1 cellular context compared by ENCODE assay signal in the genomic region with DNA sequence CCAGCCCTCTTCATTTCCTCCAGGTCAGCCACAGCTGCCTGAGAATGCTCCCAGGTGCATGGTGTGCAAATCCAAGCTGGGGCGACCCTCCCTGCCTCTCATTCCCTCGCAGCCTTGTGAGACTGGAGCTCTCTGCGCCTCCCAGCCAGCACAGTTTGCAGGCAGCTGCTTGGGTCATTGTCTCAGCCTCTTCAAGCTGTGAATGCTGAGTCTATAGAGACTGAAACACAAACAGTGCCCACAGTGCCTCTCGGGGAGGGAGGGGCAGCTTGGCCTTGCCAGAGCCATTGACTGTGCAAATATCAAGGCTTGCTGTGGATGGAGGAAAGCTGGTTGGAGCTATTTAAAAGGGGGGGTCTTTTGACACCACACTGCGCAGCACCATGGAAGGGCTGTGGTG.
TF ChIP-seq lines count a peak whose summit lies in the region.

No MANE protein-coding gene starts in this region.

TF ChIP-seq in HepG2, 621 proteins besides CTCF, POLR2A, EP300 and RAD21 (continued from another document):
- TF ChIP-seq, protein P1, sequence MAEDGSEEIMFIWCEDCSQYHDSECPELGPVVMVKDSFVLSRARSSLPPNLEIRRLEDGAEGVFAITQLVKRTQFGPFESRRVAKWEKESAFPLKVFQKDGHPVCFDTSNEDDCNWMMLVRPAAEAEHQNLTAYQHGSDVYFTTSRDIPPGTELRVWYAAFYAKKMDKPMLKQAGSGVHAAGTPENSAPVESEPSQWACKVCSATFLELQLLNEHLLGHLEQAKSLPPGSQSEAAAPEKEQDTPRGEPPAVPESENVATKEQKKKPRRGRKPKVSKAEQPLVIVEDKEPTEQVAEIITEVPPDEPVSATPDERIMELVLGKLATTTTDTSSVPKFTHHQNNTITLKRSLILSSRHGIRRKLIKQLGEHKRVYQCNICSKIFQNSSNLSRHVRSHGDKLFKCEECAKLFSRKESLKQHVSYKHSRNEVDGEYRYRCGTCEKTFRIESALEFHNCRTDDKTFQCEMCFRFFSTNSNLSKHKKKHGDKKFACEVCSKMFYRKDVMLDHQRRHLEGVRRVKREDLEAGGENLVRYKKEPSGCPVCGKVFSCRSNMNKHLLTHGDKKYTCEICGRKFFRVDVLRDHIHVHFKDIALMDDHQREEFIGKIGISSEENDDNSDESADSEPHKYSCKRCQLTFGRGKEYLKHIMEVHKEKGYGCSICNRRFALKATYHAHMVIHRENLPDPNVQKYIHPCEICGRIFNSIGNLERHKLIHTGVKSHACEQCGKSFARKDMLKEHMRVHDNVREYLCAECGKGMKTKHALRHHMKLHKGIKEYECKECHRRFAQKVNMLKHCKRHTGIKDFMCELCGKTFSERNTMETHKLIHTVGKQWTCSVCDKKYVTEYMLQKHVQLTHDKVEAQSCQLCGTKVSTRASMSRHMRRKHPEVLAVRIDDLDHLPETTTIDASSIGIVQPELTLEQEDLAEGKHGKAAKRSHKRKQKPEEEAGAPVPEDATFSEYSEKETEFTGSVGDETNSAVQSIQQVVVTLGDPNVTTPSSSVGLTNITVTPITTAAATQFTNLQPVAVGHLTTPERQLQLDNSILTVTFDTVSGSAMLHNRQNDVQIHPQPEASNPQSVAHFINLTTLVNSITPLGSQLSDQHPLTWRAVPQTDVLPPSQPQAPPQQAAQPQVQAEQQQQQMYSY (CRISPR knock-in tag; IDR thresholded peaks at IDR 0.05), result no peak
- no peak for TF ChIP-seq NCOA5 (CRISPR knock-in tag; IDR thresholded peaks at IDR 0.05)
- TF ChIP-seq ZNF30 (CRISPR knock-in tag; IDR thresholded peaks at IDR 0.05), result no peak
- TF ChIP-seq ZNF775 (CRISPR knock-in tag; IDR thresholded peaks at IDR 0.05; ENCODE audit: borderline replicate concordance), result no peak
- TF ChIP-seq, protein P2, sequence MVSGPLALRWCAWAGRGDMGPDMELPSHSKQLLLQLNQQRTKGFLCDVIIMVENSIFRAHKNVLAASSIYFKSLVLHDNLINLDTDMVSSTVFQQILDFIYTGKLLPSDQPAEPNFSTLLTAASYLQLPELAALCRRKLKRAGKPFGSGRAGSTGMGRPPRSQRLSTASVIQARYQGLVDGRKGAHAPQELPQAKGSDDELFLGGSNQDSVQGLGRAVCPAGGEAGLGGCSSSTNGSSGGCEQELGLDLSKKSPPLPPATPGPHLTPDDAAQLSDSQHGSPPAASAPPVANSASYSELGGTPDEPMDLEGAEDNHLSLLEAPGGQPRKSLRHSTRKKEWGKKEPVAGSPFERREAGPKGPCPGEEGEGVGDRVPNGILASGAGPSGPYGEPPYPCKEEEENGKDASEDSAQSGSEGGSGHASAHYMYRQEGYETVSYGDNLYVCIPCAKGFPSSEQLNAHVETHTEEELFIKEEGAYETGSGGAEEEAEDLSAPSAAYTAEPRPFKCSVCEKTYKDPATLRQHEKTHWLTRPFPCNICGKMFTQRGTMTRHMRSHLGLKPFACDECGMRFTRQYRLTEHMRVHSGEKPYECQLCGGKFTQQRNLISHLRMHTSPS (CRISPR knock-in tag; IDR thresholded peaks at IDR 0.05; ENCODE audit: low read depth), result peak; percentile 58
- TF ChIP-seq, protein P3, sequence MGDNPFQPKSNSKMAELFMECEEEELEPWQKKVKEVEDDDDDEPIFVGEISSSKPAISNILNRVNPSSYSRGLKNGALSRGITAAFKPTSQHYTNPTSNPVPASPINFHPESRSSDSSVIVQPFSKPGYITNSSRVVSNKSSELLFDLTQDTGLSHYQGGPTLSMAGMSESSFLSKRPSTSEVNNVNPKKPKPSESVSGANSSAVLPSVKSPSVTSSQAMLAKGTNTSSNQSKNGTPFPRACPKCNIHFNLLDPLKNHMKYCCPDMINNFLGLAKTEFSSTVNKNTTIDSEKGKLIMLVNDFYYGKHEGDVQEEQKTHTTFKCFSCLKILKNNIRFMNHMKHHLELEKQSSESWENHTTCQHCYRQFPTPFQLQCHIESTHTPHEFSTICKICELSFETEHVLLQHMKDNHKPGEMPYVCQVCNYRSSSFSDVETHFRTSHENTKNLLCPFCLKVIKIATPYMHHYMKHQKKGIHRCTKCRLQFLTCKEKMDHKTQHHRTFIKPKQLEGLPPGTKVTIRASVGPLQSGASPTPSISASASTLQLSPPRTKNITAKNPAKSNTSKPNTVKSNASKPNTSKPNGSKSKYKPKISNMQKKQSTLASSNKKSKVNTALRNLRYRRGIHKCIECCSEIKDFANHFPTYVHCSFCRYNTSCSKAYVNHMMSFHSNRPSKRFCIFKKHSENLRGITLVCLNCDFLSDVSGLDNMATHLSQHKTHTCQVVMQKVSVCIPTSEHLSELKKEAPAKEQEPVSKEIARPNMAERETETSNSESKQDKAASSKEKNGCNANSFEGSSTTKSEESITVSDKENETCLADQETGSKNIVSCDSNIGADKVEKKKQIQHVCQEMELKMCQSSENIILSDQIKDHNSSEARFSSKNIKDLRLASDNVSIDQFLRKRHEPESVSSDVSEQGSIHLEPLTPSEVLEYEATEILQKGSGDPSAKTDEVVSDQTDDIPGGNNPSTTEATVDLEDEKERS (CRISPR knock-in tag; IDR thresholded peaks at IDR 0.05), result no peak
- TF ChIP-seq, protein P4, sequence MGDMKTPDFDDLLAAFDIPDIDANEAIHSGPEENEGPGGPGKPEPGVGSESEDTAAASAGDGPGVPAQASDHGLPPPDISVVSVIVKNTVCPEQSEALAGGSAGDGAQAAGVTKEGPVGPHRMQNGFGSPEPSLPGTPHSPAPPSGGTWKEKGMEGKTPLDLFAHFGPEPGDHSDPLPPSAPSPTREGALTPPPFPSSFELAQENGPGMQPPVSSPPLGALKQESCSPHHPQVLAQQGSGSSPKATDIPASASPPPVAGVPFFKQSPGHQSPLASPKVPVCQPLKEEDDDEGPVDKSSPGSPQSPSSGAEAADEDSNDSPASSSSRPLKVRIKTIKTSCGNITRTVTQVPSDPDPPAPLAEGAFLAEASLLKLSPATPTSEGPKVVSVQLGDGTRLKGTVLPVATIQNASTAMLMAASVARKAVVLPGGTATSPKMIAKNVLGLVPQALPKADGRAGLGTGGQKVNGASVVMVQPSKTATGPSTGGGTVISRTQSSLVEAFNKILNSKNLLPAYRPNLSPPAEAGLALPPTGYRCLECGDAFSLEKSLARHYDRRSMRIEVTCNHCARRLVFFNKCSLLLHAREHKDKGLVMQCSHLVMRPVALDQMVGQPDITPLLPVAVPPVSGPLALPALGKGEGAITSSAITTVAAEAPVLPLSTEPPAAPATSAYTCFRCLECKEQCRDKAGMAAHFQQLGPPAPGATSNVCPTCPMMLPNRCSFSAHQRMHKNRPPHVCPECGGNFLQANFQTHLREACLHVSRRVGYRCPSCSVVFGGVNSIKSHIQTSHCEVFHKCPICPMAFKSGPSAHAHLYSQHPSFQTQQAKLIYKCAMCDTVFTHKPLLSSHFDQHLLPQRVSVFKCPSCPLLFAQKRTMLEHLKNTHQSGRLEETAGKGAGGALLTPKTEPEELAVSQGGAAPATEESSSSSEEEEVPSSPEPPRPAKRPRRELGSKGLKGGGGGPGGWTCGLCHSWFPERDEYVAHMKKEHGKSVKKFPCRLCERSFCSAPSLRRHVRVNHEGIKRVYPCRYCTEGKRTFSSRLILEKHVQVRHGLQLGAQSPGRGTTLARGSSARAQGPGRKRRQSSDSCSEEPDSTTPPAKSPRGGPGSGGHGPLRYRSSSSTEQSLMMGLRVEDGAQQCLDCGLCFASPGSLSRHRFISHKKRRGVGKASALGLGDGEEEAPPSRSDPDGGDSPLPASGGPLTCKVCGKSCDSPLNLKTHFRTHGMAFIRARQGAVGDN (CRISPR knock-in tag; IDR thresholded peaks at IDR 0.05), result peak; percentile 34; the same call in 1 of the 2 replicates
- TF ChIP-seq YY1 (IDR thresholded peaks at IDR 0.05; ENCODE audit: insufficient read depth, insufficient replicate concordance, low read depth, low read length), result no peak
- peak; percentile 33; the same call in 1 of the 2 replicates for TF ChIP-seq HOXA3 (CRISPR knock-in tag; IDR thresholded peaks at IDR 0.05)
- no peak for TF ChIP-seq ZNF672 (CRISPR knock-in tag; IDR thresholded peaks at IDR 0.05)
- TF ChIP-seq, protein P5, sequence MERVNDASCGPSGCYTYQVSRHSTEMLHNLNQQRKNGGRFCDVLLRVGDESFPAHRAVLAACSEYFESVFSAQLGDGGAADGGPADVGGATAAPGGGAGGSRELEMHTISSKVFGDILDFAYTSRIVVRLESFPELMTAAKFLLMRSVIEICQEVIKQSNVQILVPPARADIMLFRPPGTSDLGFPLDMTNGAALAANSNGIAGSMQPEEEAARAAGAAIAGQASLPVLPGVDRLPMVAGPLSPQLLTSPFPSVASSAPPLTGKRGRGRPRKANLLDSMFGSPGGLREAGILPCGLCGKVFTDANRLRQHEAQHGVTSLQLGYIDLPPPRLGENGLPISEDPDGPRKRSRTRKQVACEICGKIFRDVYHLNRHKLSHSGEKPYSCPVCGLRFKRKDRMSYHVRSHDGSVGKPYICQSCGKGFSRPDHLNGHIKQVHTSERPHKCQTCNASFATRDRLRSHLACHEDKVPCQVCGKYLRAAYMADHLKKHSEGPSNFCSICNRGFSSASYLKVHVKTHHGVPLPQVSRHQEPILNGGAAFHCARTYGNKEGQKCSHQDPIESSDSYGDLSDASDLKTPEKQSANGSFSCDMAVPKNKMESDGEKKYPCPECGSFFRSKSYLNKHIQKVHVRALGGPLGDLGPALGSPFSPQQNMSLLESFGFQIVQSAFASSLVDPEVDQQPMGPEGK (CRISPR knock-in tag; IDR thresholded peaks at IDR 0.05), result peak; percentile 85
- TF ChIP-seq, protein P6, sequence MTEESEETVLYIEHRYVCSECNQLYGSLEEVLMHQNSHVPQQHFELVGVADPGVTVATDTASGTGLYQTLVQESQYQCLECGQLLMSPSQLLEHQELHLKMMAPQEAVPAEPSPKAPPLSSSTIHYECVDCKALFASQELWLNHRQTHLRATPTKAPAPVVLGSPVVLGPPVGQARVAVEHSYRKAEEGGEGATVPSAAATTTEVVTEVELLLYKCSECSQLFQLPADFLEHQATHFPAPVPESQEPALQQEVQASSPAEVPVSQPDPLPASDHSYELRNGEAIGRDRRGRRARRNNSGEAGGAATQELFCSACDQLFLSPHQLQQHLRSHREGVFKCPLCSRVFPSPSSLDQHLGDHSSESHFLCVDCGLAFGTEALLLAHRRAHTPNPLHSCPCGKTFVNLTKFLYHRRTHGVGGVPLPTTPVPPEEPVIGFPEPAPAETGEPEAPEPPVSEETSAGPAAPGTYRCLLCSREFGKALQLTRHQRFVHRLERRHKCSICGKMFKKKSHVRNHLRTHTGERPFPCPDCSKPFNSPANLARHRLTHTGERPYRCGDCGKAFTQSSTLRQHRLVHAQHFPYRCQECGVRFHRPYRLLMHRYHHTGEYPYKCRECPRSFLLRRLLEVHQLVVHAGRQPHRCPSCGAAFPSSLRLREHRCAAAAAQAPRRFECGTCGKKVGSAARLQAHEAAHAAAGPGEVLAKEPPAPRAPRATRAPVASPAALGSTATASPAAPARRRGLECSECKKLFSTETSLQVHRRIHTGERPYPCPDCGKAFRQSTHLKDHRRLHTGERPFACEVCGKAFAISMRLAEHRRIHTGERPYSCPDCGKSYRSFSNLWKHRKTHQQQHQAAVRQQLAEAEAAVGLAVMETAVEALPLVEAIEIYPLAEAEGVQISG (CRISPR knock-in tag; IDR thresholded peaks at IDR 0.05), result 0 out of 2 replicates have a peak, but pooled peaks have one; percentile 39
- no peak for TF ChIP-seq ZNF572 (CRISPR knock-in tag; IDR thresholded peaks at IDR 0.05)
- no peak for TF ChIP-seq NFIB (CRISPR knock-in tag; IDR thresholded peaks at IDR 0.05; ENCODE audit: borderline replicate concordance)
- no peak for TF ChIP-seq ZNF33A (CRISPR knock-in tag; IDR thresholded peaks at IDR 0.05; ENCODE audit: borderline replicate concordance)
- no peak for TF ChIP-seq ZMYM2 (CRISPR knock-in tag; IDR thresholded peaks at IDR 0.05)
- no peak for TF ChIP-seq SOX6 (IDR thresholded peaks at IDR 0.05)
- TF ChIP-seq SOX6 (CRISPR knock-in tag; IDR thresholded peaks at IDR 0.05), result peak; percentile 46; the same call in 1 of the 2 replicates
- no peak for TF ChIP-seq RFX5 (IDR thresholded peaks at IDR 0.05; ENCODE audit: low read depth, low read length)
- no peak for TF ChIP-seq ZNF746 (CRISPR knock-in tag; IDR thresholded peaks at IDR 0.05)
- no peak for TF ChIP-seq ZFP1 (CRISPR knock-in tag; IDR thresholded peaks at IDR 0.05)
- no peak for TF ChIP-seq FOXA1 (IDR thresholded peaks at IDR 0.05)
- TF ChIP-seq FOXA1 (CRISPR knock-in tag; IDR thresholded peaks at IDR 0.05), result 0 out of 2 replicates have a peak, but pooled peaks have one; percentile 18
- no peak for TF ChIP-seq ZNF12 (CRISPR knock-in tag; IDR thresholded peaks at IDR 0.05)
- no peak for TF ChIP-seq ZNF562 (CRISPR knock-in tag; IDR thresholded peaks at IDR 0.05; ENCODE audit: borderline replicate concordance)
- no peak for TF ChIP-seq NCOA2 (CRISPR knock-in tag; IDR thresholded peaks at IDR 0.05)
- TF ChIP-seq ZNF264 (CRISPR knock-in tag; IDR thresholded peaks at IDR 0.05), result no peak
- TF ChIP-seq SP5 (CRISPR knock-in tag; IDR thresholded peaks at IDR 0.05; ENCODE audit: borderline replicate concordance, low read depth), result peak; percentile 27; the same call in 1 of the 2 replicates
- TF ChIP-seq SIN3B (IDR thresholded peaks at IDR 0.05; ENCODE audit: low read length), result no peak
- TF ChIP-seq GABPB1 (CRISPR knock-in tag; IDR thresholded peaks at IDR 0.05), result no peak
- TF ChIP-seq, protein P7, sequence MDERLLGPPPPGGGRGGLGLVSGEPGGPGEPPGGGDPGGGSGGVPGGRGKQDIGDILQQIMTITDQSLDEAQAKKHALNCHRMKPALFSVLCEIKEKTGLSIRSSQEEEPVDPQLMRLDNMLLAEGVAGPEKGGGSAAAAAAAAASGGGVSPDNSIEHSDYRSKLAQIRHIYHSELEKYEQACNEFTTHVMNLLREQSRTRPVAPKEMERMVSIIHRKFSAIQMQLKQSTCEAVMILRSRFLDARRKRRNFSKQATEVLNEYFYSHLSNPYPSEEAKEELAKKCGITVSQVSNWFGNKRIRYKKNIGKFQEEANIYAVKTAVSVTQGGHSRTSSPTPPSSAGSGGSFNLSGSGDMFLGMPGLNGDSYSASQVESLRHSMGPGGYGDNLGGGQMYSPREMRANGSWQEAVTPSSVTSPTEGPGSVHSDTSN (CRISPR knock-in tag; IDR thresholded peaks at IDR 0.05), result no peak
- TF ChIP-seq NCOR1 (IDR thresholded peaks at IDR 0.05; ENCODE audit: borderline replicate concordance, low read length), result no peak
- TF ChIP-seq ZNF292 (CRISPR knock-in tag; IDR thresholded peaks at IDR 0.05; ENCODE audit: borderline replicate concordance, low read depth), result peak; percentile 73; the same call in 1 of the 2 replicates
- TF ChIP-seq SMARCC2 (IDR thresholded peaks at IDR 0.05), result no peak
- no peak for TF ChIP-seq KLF12 (CRISPR knock-in tag; IDR thresholded peaks at IDR 0.05; ENCODE audit: borderline replicate concordance)
- no peak for TF ChIP-seq PAX8 (CRISPR knock-in tag; IDR thresholded peaks at IDR 0.05; ENCODE audit: borderline replicate concordance)
- TF ChIP-seq HNRNPL (IDR thresholded peaks at IDR 0.05; ENCODE audit: low read depth, low read length), result 0 out of 2 replicates have a peak, but pooled peaks have one; percentile 45
- peak; percentile 28; the same call in 1 of the 2 replicates for TF ChIP-seq ZNF143 (CRISPR knock-in tag; IDR thresholded peaks at IDR 0.05)
- TF ChIP-seq ZNF766 (CRISPR knock-in tag; IDR thresholded peaks at IDR 0.05; ENCODE audit: borderline replicate concordance), result no peak
- peak; percentile 28; the same call in 1 of the 2 replicates for TF ChIP-seq HNF4A (CRISPR knock-in tag; IDR thresholded peaks at IDR 0.05)
- no peak for TF ChIP-seq DR1 (CRISPR knock-in tag; IDR thresholded peaks at IDR 0.05)
- TF ChIP-seq TEAD2 (CRISPR knock-in tag; IDR thresholded peaks at IDR 0.05), result no peak
- TF ChIP-seq THYN1 (CRISPR knock-in tag; IDR thresholded peaks at IDR 0.05; ENCODE audit: borderline replicate concordance, low read depth), result no peak
- TF ChIP-seq RXRA (CRISPR knock-in tag; IDR thresholded peaks at IDR 0.05), result no peak
